In genomic region chr13:46176756-46177155, GRCh38 we compare ENCODE assay signal across 8 cellular contexts. TPM values are rescaled to one million over a fixed set of nuclear protein-coding genes. Genes with fewer than 3 reads are reported as not detected.
DNase-seq lines count a peak whose midpoint lies in the region; ATAC-seq and TF ChIP-seq lines count a peak whose summit lies in the region.

No MANE protein-coding gene starts in this region.

- H3K4me3 ChIP-seq in Jurkat, Clone E6-1 (ENCODE audit: low read length), result no peak overlapping the region
- peak overlapping the region; percentile 17 for H3K4me3 ChIP-seq in coronary artery
- H3K4me3 ChIP-seq in mesendoderm (ENCODE audit: low read length), result no peak overlapping the region
- no peak overlapping the region for H3K4me3 ChIP-seq in neuronal stem cell (ENCODE audit: low read length in 2 of 2)

- H3K27me3 ChIP-seq in mesendoderm (ENCODE audit: insufficient read depth, low read length, poor library complexity) (no peaks in the 10 kb centered on the region), neuronal stem cell (ENCODE audit: control insufficient read depth in 3 of 3, insufficient read depth in 3 of 3, low read depth in 1 of 3, low read length in 3 of 3) (no peaks in the 10 kb centered on the region)

- H3K14ac ChIP-seq in neuronal stem cell (ENCODE audit: low read length), result no peak overlapping the region

- no peak overlapping the region for H2AK5ac ChIP-seq in mesendoderm (ENCODE audit: low read length)
- no peak overlapping the region for H2AK5ac ChIP-seq in neuronal stem cell (ENCODE audit: low read depth, low read length)

- TF ChIP-seq CTCF in CD14-positive monocyte (IDR thresholded peaks at IDR 0.05) (no peak), coronary artery (IDR thresholded peaks at IDR 0.05) (no peak), endothelial cell (IDR thresholded peaks at IDR 0.05; ENCODE audit: unreplicated experiment) (no peak)

- H3K4me1 Mint-ChIP-seq in CD14-positive monocyte, result peaks cover 64% of the 10 kb centered on the region
- H3K4me1 Mint-ChIP-seq in endothelial cell (ENCODE audit: unreplicated experiment), result peaks cover 33% of the 10 kb centered on the region

- H2BK12ac ChIP-seq in neuronal stem cell (ENCODE audit: low read length), result no peak overlapping the region

- H3K23ac ChIP-seq in mesendoderm (ENCODE audit: low read length) (no peak overlapping the region), neuronal stem cell (ENCODE audit: low read depth, low read length, poor library complexity) (no peak overlapping the region)

- peak overlapping the region; percentile 82 to 98 for H3K4me3 Mint-ChIP-seq in CD14-positive monocyte
- no peak overlapping the region for H3K4me3 Mint-ChIP-seq in endothelial cell (ENCODE audit: unreplicated experiment)

- H4K8ac ChIP-seq in mesendoderm (ENCODE audit: low read depth, low read length), result no peak overlapping the region
- no peak overlapping the region for H4K8ac ChIP-seq in neuronal stem cell (ENCODE audit: low read depth, low read length)

- H3K27ac Mint-ChIP-seq in CD14-positive monocyte (peak overlapping the region; percentile 88 to 98 (median 96)), endothelial cell (ENCODE audit: unreplicated experiment) (no peak overlapping the region)

- H4K91ac ChIP-seq in neuronal stem cell (ENCODE audit: low read depth, low read length, poor library complexity), result no peak overlapping the region

- intact Hi-C loops in CD14-positive monocyte (cut with micrococcal nuclease), result loop anchor here in 1 of 2 donors (10.0 kb wide), 1 partner anchor 228 kb away; no protein-coding TSS in a partner anchor

- H3K4me2 ChIP-seq in mesendoderm (ENCODE audit: low read length) (no peak overlapping the region), neuronal stem cell (ENCODE audit: insufficient read depth, low read length, poor library complexity, severe bottlenecking) (no peak overlapping the region)

- H4K5ac ChIP-seq in mesendoderm (ENCODE audit: low read length), result no peak overlapping the region

- H3K9ac ChIP-seq in mesendoderm (ENCODE audit: low read length) (no peak overlapping the region), neuronal stem cell (ENCODE audit: low read depth, low read length, poor library complexity) (no peak overlapping the region)

- H3K4ac ChIP-seq in mesendoderm (ENCODE audit: low read depth, low read length) (no peak overlapping the region), neuronal stem cell (ENCODE audit: low read length) (no peak overlapping the region)

- no peaks in the 10 kb centered on the region for H3K9me3 ChIP-seq in neuronal stem cell (replicated peaks in 1 of 2; ENCODE audit: control insufficient read depth in 2 of 2, insufficient read depth in 1 of 2, low read depth in 1 of 2, low read length in 2 of 2)

- H3K36me3 ChIP-seq in mesendoderm (ENCODE audit: control insufficient read depth, insufficient read depth, low read length) (no peaks in the 10 kb centered on the region), neuronal stem cell (replicated peaks in 1 of 2; ENCODE audit: control insufficient read depth in 2 of 2, insufficient read depth in 2 of 2, low read length in 2 of 2) (no peaks in the 10 kb centered on the region)

- peaks cover 47 to 64% of the 10 kb centered on the region in 2 donors for H3K36me3 Mint-ChIP-seq in CD14-positive monocyte
- no peaks in the 10 kb centered on the region for H3K36me3 Mint-ChIP-seq in endothelial cell (ENCODE audit: low read depth, unreplicated experiment)

- H3K27me3 Mint-ChIP-seq in CD14-positive monocyte (ENCODE audit: low read depth in 3 of 3), result peaks cover 0 to 6% (median 0%) of the 10 kb centered on the region in 3 donors
- peaks cover 1% of the 10 kb centered on the region for H3K27me3 Mint-ChIP-seq in endothelial cell (ENCODE audit: unreplicated experiment)

- 100% methylated on average over 1 of the region's 3 CpGs for WGBS in mesendoderm (ENCODE audit: extremely low coverage, insufficient coverage, low lambda C conversion rate)
- WGBS in neuronal stem cell (ENCODE audit: extremely low coverage in 2 of 2, insufficient read length in 2 of 2, insufficient replicate concordance in 1 of 2), 2 donors, result 100% methylated on average over 1 of the region's 3 CpGs; no CpG with 5 or more reads in 1 of the 2 donors

- H3K27ac ChIP-seq in coronary artery, result peak overlapping the region in 1 of 2 donors; percentile 69
- H3K27ac ChIP-seq in mesendoderm (ENCODE audit: low read depth, low read length), result no peak overlapping the region
- no peak overlapping the region for H3K27ac ChIP-seq in neuronal stem cell (replicated peaks; ENCODE audit: low read length)

- no peak overlapping the region for H3K56ac ChIP-seq in mesendoderm (ENCODE audit: low read length)

- H3K4me1 ChIP-seq in mesendoderm (ENCODE audit: control insufficient read depth, low read depth, low read length) (no peaks in the 10 kb centered on the region), neuronal stem cell (ENCODE audit: control insufficient read depth in 2 of 2, insufficient read depth in 1 of 2, low read depth in 1 of 2, low read length in 2 of 2) (peaks cover under 1 to 2% of the 10 kb centered on the region in 2 donors)

- H3K18ac ChIP-seq in mesendoderm (ENCODE audit: low read length) (no peak overlapping the region), neuronal stem cell (ENCODE audit: low read length) (no peak overlapping the region)

- DNase-seq in CD14-positive monocyte (ENCODE audit: low spot score) (peak; percentile 63), coronary artery (ENCODE audit: low spot score) (no peak), mesendoderm (no peak), endothelial cell (ENCODE audit: low spot score) (no peak), neuronal stem cell (ENCODE audit: low spot score) (no peak), NCI-H1436 (lab: John Stamatoyannopoulos, UW) (no peak)
- peak; percentile 53 for DNase-seq in Jurkat, Clone E6-1 (ENCODE audit: low read depth, low spot score)

- H3K79me2 ChIP-seq in mesendoderm (ENCODE audit: control insufficient read depth, insufficient read depth, low read length), result no peaks in the 10 kb centered on the region

- H3K79me1 ChIP-seq in mesendoderm (ENCODE audit: low read length) (no peaks in the 10 kb centered on the region), neuronal stem cell (ENCODE audit: low read depth, low read length) (no peaks in the 10 kb centered on the region)

- H2BK5ac ChIP-seq in mesendoderm (ENCODE audit: low read length) (no peak overlapping the region), neuronal stem cell (ENCODE audit: low read length) (no peak overlapping the region)

- H2BK120ac ChIP-seq in mesendoderm (ENCODE audit: low read depth, low read length) (no peak overlapping the region), neuronal stem cell (ENCODE audit: low read depth, low read length) (no peak overlapping the region)

- peak; percentile 27 for ATAC-seq in GM19463 (IDR thresholded peaks at IDR 0.05; ENCODE audit: unreplicated experiment)

- H3K9me3 Mint-ChIP-seq in CD14-positive monocyte (peaks cover 0 to 4% (median 0%) of the 10 kb centered on the region in 7 donors), endothelial cell (ENCODE audit: unreplicated experiment) (no peaks in the 10 kb centered on the region)

- no peak overlapping the region for H2AFZ ChIP-seq in neuronal stem cell (ENCODE audit: low read length)

- H2BK15ac ChIP-seq in mesendoderm (replicated peaks; ENCODE audit: low read depth), result no peak overlapping the region
- H2BK15ac ChIP-seq in neuronal stem cell (ENCODE audit: low read length), result no peak overlapping the region

RNA-seq across cellular contexts. Expression of gene LCP1, which starts 5.2 kb away (rescaled TPM):
- polyA plus RNA-seq in CD14-positive monocyte, result 1,000 to 10,000 TPM; 1,636 to 2,003 TPM
- 646 TPM for polyA plus RNA-seq in Jurkat, Clone E6-1 (2012; ENCODE audit: insufficient read depth, insufficient read length)
- 20.9 TPM for polyA plus RNA-seq in mesendoderm (2013, experiment 1 of 2)
- polyA plus RNA-seq in mesendoderm (2013, experiment 2 of 2), result 22.8 TPM
- 11.9 TPM for total RNA-seq in endothelial cell (ENCODE audit: unreplicated experiment)
- polyA plus RNA-seq in neuronal stem cell (2013, experiment 1 of 2), result 0.22 TPM
- polyA plus RNA-seq in neuronal stem cell (2013, experiment 2 of 2), result 0.21 TPM

RNA-seq across cellular contexts. Expression of gene LRRC63, which starts 35.0 kb away (rescaled TPM):
- not detected for polyA plus RNA-seq in CD14-positive monocyte
- polyA plus RNA-seq in Jurkat, Clone E6-1 (2012; ENCODE audit: insufficient read depth, insufficient read length), result 0.55 TPM
- polyA plus RNA-seq in mesendoderm (2013, experiment 1 of 2), result 0.03 TPM
- 0.04 TPM for polyA plus RNA-seq in mesendoderm (2013, experiment 2 of 2)
- not detected for total RNA-seq in endothelial cell (ENCODE audit: unreplicated experiment)
- 0.04 TPM for polyA plus RNA-seq in neuronal stem cell (2013, experiment 1 of 2)
- not detected for polyA plus RNA-seq in neuronal stem cell (2013, experiment 2 of 2)

Comparison
In these comparisons a context has a peak if more than half of its experiments do, and no peak if none do; other contexts are left out.
1. DNase-seq: peak in CD14-positive monocyte (single experiment) and Jurkat, Clone E6-1 (single experiment); none in coronary artery (single experiment), mesendoderm (single experiment), endothelial cell (single experiment), neuronal stem cell (single experiment) and NCI-H1436 (single experiment).